10 cellular contexts compared by ENCODE assay signal in the genomic region with DNA sequence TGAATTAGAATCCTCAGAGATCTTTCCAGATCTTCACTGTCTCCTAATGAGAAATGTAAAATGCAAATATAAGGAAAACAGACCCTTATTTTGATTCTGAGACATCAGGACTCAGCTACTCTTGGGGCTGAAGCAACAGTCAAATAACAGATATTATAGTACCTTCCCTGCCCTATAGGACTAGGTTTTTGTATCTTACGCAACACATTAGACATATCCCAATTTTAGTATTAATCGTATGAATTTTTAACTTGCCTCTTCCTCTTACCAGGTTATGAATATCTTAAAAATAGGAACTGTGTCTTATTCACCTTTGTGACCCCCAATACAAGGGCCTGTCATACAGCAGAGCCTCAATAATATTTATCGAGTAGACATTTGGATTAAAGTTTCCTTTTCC. TPM values are rescaled to one million over a fixed set of nuclear protein-coding genes. Genes with fewer than 3 reads are reported as not detected.
"Had no signal": no experiment of that assay in that cellular context is flagged by ENCODE, and none has a peak within 500 bp of the region (broad histone marks: within the 10 kb centered on the region; RNA-seq: fewer than 3 reads in every experiment).

No MANE protein-coding gene starts in this region.

- H3K27ac ChIP-seq: GM23248, HL-60 had no signal

- DNase-seq: GOT3, H7, HFFc6, KG1 had no signal

- H3K9me3 ChIP-seq: HAP-1 had no signal

- H3K36me3 ChIP-seq: HAP-1 had no signal

- H3K4me1 ChIP-seq: HAP-1 had no signal

- H3K4me3 ChIP-seq: GM23248, HAP-1 had no signal

- H2AFZ ChIP-seq: GM23248 had no signal

- ATAC-seq: HCT116 had no signal

- H3K9ac ChIP-seq: GM23248 had no signal

RNA-seq across cellular contexts. Expression of gene SLC25A52, which starts 12.0 kb away (rescaled TPM):
- total RNA-seq: GM23248, H7, HFFc6, HT1080 had no signal
- polyA plus RNA-seq: GM23248, IgD-negative memory B cell had no signal
